In genomic region chr5:73981696-73982095, GRCh38 we compare ENCODE assay signal across 19 cellular contexts.
DNase-seq lines count a peak whose midpoint lies in the region; ATAC-seq and TF ChIP-seq lines count a peak whose summit lies in the region.
"Had no signal": no experiment of that assay in that cellular context is flagged by ENCODE, and none has a peak within 500 bp of the region (broad histone marks: within the 10 kb centered on the region; RNA-seq: fewer than 3 reads in every experiment).

No MANE protein-coding gene starts in this region.

- ATAC-seq in HG03520 (IDR thresholded peaks at IDR 0.05; ENCODE audit: unreplicated experiment) = no peak
- no peak for ATAC-seq in esophagus mucosa
- no peak for ATAC-seq in GM21367 (IDR thresholded peaks at IDR 0.05; ENCODE audit: unreplicated experiment)
- ATAC-seq: A549, GM12878 had no signal

- no peaks in the 10 kb centered on the region for H3K9me3 ChIP-seq in WERI-Rb-1 (ENCODE audit: severe bottlenecking)
- H3K9me3 ChIP-seq: A549, Caco-2, HAP-1 had no signal

- TF ChIP-seq CTCF in WERI-Rb-1 (IDR thresholded peaks at IDR 0.05; ENCODE audit: low read depth, low read length) = no peak

- peak overlapping the region; percentile 75 for H3K27ac ChIP-seq in WERI-Rb-1
- H3K27ac ChIP-seq: 22Rv1, A549, C4-2B, GM23248 had no signal

- peak; percentile 50 for DNase-seq in NCI-H2171 treated with DMSO at 0.1 percent for 48 hours (lab: John Stamatoyannopoulos, UW)
- no peak for DNase-seq in NCI-H2171 (lab: John Stamatoyannopoulos, UW)
- DNase-seq in NCI-H524 treated with DMSO at 0.1 percent for 48 hours (lab: John Stamatoyannopoulos, UW) = peak; percentile 97
- peak; percentile 78 for DNase-seq in WERI-Rb-1
- no peak for DNase-seq in MV-4-11 (lab: John Stamatoyannopoulos, UW)
- DNase-seq: AML-193; Caco-2; CD4-positive, alpha-beta T cell; DMS153; DMS79; GM23248 had no signal

- H3K36me3 ChIP-seq in WERI-Rb-1 = no peaks in the 10 kb centered on the region
- H3K36me3 ChIP-seq: HAP-1 had no signal

- H3K27me3 ChIP-seq in WERI-Rb-1 (ENCODE audit: insufficient read depth, low read depth, severe bottlenecking) = no peaks in the 10 kb centered on the region

- H3K4me3 ChIP-seq in WERI-Rb-1 (ENCODE audit: low read depth, low read length) = no peak overlapping the region
- H3K4me3 ChIP-seq: A549, GM12878, GM23248, HAP-1 had no signal

Comparison
In these comparisons a context has a peak if more than half of its experiments do, and no peak if none do; other contexts are left out.
1. DNase-seq: peak in NCI-H2171 treated with DMSO at 0.1 percent for 48 hours (single experiment), NCI-H524 treated with DMSO at 0.1 percent for 48 hours (single experiment) and WERI-Rb-1 (single experiment); none in NCI-H2171 (single experiment) and MV-4-11 (single experiment).